8 cellular contexts compared by ENCODE assay signal in the genomic region with DNA sequence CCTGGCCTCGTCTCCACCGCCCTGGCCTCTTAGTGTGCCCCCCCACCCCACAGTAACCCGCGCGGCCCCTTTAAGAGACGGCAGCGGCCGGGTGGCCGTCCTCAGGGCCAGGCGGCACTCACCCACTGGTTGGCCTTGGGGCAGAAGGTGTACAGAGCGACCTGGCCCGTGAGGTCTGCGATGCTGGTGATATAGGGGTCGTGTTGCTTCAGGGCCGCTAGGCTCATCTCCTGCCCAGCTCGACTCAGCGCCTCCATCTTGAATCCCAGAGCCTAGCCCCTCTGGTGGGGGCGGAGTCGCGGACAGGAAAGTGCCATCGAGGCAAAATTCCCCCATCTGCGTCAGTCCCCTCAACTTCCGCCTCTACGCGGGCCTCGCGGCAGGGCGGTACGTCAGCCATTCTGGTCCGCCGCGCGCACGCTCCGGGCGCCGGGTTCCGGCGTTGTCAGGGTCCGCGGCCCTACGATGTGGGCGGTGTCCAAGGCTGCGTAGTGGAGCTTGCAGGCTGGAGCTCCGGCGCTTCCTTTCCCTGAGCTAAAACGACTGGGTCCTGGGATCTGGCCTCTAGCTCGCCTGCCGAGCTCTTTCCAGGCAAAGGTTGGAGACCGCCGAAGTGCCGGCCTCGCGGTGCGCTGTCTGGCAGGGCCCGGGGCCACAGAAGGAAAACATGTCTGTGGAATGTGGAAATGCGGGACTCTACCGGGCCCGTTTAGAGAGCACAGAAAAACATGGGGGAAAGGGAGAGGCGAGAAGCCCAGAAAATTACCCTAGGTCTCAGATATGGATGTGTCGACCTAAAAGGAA. TPM values are rescaled to one million over a fixed set of nuclear protein-coding genes. Genes with fewer than 3 reads are reported as not detected.
DNase-seq lines count a peak whose midpoint lies in the region; ATAC-seq and TF ChIP-seq lines count a peak whose summit lies in the region.

A gene (minus strand): TSS at position 283 of the 804 bp plus-strand sequence. CDS start 26 bp downstream, at position 257.

- H3K4me1 Mint-ChIP-seq in activated T-helper 17 cell treated with anti-CD3 and anti-CD28 coated beads, Interleukin-2, amount 50 U/mL, for 72 hours: peaks cover 16% of the 10 kb centered on the region
- peaks cover 29 to 46% of the 10 kb centered on the region in 2 donors for H3K4me1 Mint-ChIP-seq in natural killer cell

- no peak for TF ChIP-seq CTCF in RWPE1 (conservative IDR thresholded peaks at IDR 0.05; ENCODE audit: low read depth)
- TF ChIP-seq CTCF in fibroblast of mammary gland (conservative IDR thresholded peaks at IDR 0.05; ENCODE audit: control insufficient read depth, insufficient read depth, low read depth, low read length): no peak
- no peak for TF ChIP-seq CTCF in natural killer cell (IDR thresholded peaks at IDR 0.05)

- H3K27me3 ChIP-seq in GM23248 (replicated peaks; ENCODE audit: insufficient read depth): no peaks in the 10 kb centered on the region

- peaks cover 20% of the 10 kb centered on the region for H3K4me1 ChIP-seq in GM23248 (ENCODE audit: insufficient read depth)

- no peaks in the 10 kb centered on the region for H3K9me3 Mint-ChIP-seq in activated T-helper 17 cell treated with anti-CD3 and anti-CD28 coated beads, Interleukin-2, amount 50 U/mL, for 72 hours
- no peaks in the 10 kb centered on the region for H3K9me3 Mint-ChIP-seq in natural killer cell

- peak within 1 kb of the TSS; percentile 99 for H3K27ac Mint-ChIP-seq in activated T-helper 17 cell treated with anti-CD3 and anti-CD28 coated beads, Interleukin-2, amount 50 U/mL, for 72 hours
- peak within 1 kb of the TSS; percentile 96 to 100 for H3K27ac Mint-ChIP-seq in natural killer cell

- POLR2A ChIA-PET in RWPE1 (lab: Yijun Ruan, JAX; ENCODE audit: low non-redundant PET): interaction anchor here (0.5 kb wide), 1 partner anchor 32 kb away, joined by 3 read pairs; no protein-coding TSS in a partner anchor

- H3K9me2 ChIP-seq in GM23248 (ENCODE audit: insufficient read depth): no peaks in the 10 kb centered on the region

- H3K4me3 Mint-ChIP-seq in activated T-helper 17 cell treated with anti-CD3 and anti-CD28 coated beads, Interleukin-2, amount 50 U/mL, for 72 hours: peak within 1 kb of the TSS; percentile 98
- peak within 1 kb of the TSS; percentile 98 for H3K4me3 Mint-ChIP-seq in natural killer cell

- no peaks in the 10 kb centered on the region for H3K9me3 ChIP-seq in GM23248 (ENCODE audit: low read depth)

- H3F3A ChIP-seq in GM23248 (ENCODE audit: insufficient read depth): no peaks in the 10 kb centered on the region

- H3K36me3 ChIP-seq in GM23248 (ENCODE audit: low read depth): peaks cover 7% of the 10 kb centered on the region; the same call in 1 of the 2 replicates

- peak within 1 kb of the TSS; percentile 97 for H3K4me2 ChIP-seq in GM23248 (ENCODE audit: unreplicated experiment)

- H2AFZ ChIP-seq in GM23248: peak within 1 kb of the TSS; percentile 98

- CTCF ChIA-PET in RWPE1 (lab: Yijun Ruan, JAX): no interaction called here

- intact Hi-C loops in natural killer cell (cut with micrococcal nuclease): loop anchor here (5.0 kb wide), 2 partner anchors 300 to 545 kb away; a partner anchor contains a TSS

- no peaks in the 10 kb centered on the region for H3K27me3 Mint-ChIP-seq in activated T-helper 17 cell treated with anti-CD3 and anti-CD28 coated beads, Interleukin-2, amount 50 U/mL, for 72 hours
- peaks cover 0 to 2% of the 10 kb centered on the region in 2 donors for H3K27me3 Mint-ChIP-seq in natural killer cell (ENCODE audit: low read depth in 2 of 2)

- peak; percentile 95 for DNase-seq in Daoy (ENCODE audit: low read depth)
- peak; percentile 99 for DNase-seq in GM23248
- DNase-seq in Kasumi-1 (lab: John Stamatoyannopoulos, UW): peak; percentile 92 to 95
- peak; percentile 94 for DNase-seq in RWPE1 (ENCODE audit: low spot score)
- DNase-seq in fibroblast of mammary gland (ENCODE audit: low read depth): peak; percentile 95
- peak; percentile 95 for DNase-seq in natural killer cell
- DNase-seq in stimulated activated naive CD4-positive, alpha-beta T cell treated with Interleukin-2 at 50 U/mL for 16 hours (lab: John Stamatoyannopoulos, UW): peak; percentile 95

- H3K79me2 ChIP-seq in GM23248 (ENCODE audit: insufficient read depth): peaks cover 49% of the 10 kb centered on the region

- peak within 1 kb of the TSS; percentile 98 for H3K4me3 ChIP-seq in GM23248
- peak within 1 kb of the TSS; percentile 97 for H3K4me3 ChIP-seq in fibroblast of mammary gland (ENCODE audit: control insufficient read depth, low read depth, low read length)

- no peaks in the 10 kb centered on the region for H4K20me1 ChIP-seq in GM23248 (ENCODE audit: insufficient read depth)

- ATAC-seq in activated T-helper 17 cell treated with anti-CD3 and anti-CD28 coated beads, Interleukin-2, amount 50 U/mL, for 72 hours (replicated peaks): peak; percentile 98
- ATAC-seq in natural killer cell: peak; percentile 95 to 97 (median 96)

- 0 to 2% methylated on average over 56 to 61 of the region's 61 CpGs for WGBS in GM23248 (ENCODE audit: low coverage in 1 of 2, low lambda C conversion rate in 2 of 2, missing lambda C conversion rate in 2 of 2), 2 experiments

- peak within 1 kb of the TSS; percentile 99 for H3K9ac ChIP-seq in GM23248

- peaks cover 40% of the 10 kb centered on the region for H3K36me3 Mint-ChIP-seq in activated T-helper 17 cell treated with anti-CD3 and anti-CD28 coated beads, Interleukin-2, amount 50 U/mL, for 72 hours (ENCODE audit: low read depth)
- H3K36me3 Mint-ChIP-seq in natural killer cell: no peaks in the 10 kb centered on the region

- in situ Hi-C loops in GM23248 (cut with MboI): loop anchor here (25.0 kb wide), 1 partner anchor 540 kb away; a partner anchor contains a TSS

- H3K27ac ChIP-seq in GM23248: peak within 1 kb of the TSS; percentile 94
- H3K27ac ChIP-seq in RWPE1: peak within 1 kb of the TSS; percentile 87

RNA-seq across cellular contexts. Expression of the gene that starts here (rescaled TPM):
- total RNA-seq in Daoy (2014; rRNA removed; shearing (Covaris generic)): 9.0 and 18.0 TPM in 2 replicates
- 10.6 and 13.1 TPM in 2 replicates for total RNA-seq in GM23248 (2014; rRNA removed; shearing (Covaris generic))
- polyA plus RNA-seq in GM23248 (2016; fragmentation: Nextera tagmentation; extraction: Ambion mirVana): 27.2 and 30.2 TPM in 2 replicates
- 10 to 100 TPM; 30.4 to 38.1 TPM for total RNA-seq in activated T-helper 17 cell treated with anti-CD3 and anti-CD28 coated beads, Interleukin-2, amount 50 U/mL, for 72 hours
- total RNA-seq in natural killer cell: 10 to 100 TPM; 36.5 to 48.9 (median 45.8) TPM

Comparison
In these comparisons a context has a peak if more than half of its experiments do, and no peak if none do; other contexts are left out.
1. Peak in every context shown above with its lines: DNase-seq, ATAC-seq, H3K4me3 ChIP-seq and H3K27ac ChIP-seq.